ENCODE assay signal across 17 cellular contexts in the genomic region with DNA sequence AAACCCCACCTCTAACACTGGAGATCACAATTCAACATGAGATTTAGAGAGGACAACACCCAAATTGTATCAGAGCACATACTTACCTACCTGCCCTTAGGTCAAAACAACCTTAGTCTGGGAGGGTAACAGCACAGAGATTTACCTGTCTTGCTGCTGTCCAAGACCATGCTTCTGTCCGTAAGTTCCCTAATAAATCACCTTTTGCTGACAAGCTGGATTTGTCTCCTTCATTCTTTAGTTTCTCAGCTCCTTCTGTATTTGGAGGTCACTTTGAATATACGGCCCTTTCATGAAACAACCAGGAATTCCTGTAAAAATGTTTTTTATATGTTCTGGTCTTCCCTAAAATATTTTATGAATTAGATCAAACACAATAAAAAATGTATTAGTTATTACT. TPM values are rescaled to one million over a fixed set of nuclear protein-coding genes. Genes with fewer than 3 reads are reported as not detected.
DNase-seq lines count a peak whose midpoint lies in the region; ATAC-seq, FAIRE-seq and TF ChIP-seq lines count a peak whose summit lies in the region.
"Had no signal": no experiment of that assay in that cellular context is flagged by ENCODE, and none has a peak within 500 bp of the region (broad histone marks: within the 10 kb centered on the region; RNA-seq: fewer than 3 reads in every experiment).

No MANE protein-coding gene starts in this region.

- no peak overlapping the region for H2AFZ ChIP-seq in GM23338
- H2AFZ ChIP-seq in smooth muscle cell (ENCODE audit: low read depth) = no peak overlapping the region

- H3K4me3 Mint-ChIP-seq in GM23338 (peak overlapping the region; percentile 88), immature natural killer cell (peak overlapping the region; percentile 4 to 96 (median 91))

- no peak overlapping the region for H3K9ac ChIP-seq in smooth muscle cell (ENCODE audit: low read depth)

- no peaks in the 10 kb centered on the region for H3K9me3 ChIP-seq in WERI-Rb-1 (ENCODE audit: severe bottlenecking)
- no peaks in the 10 kb centered on the region for H3K9me3 ChIP-seq in smooth muscle cell (replicated peaks; ENCODE audit: low read depth)
- H3K9me3 ChIP-seq: sigmoid colon had no signal

- H3K4me3 ChIP-seq in GM23338 = peak overlapping the region; percentile 66
- no peak overlapping the region; the same call in 1 of the 2 replicates for H3K4me3 ChIP-seq in WERI-Rb-1 (ENCODE audit: low read depth, low read length)
- H3K4me3 ChIP-seq in smooth muscle cell = peak overlapping the region; percentile 95

- H3K4me1 Mint-ChIP-seq in GM23338 (peaks cover 29% of the 10 kb centered on the region), immature natural killer cell (peaks cover 30 to 41% of the 10 kb centered on the region in 2 donors)

- H3F3A ChIP-seq in GM23338 (replicated peaks; ENCODE audit: low read depth) (0 out of 2 replicates have a peak, but pooled peaks cover 9% of the 10 kb centered on the region), smooth muscle cell (ENCODE audit: low read depth) (peaks cover 10% of the 10 kb centered on the region)

- H3K27me3 Mint-ChIP-seq in GM23338 (ENCODE audit: insufficient read depth, low read depth, poor library complexity) = peaks cover 4% of the 10 kb centered on the region
- H3K27me3 Mint-ChIP-seq in immature natural killer cell (ENCODE audit: low read depth in 3 of 3) = peaks cover 6 to 15% (median 14%) of the 10 kb centered on the region in 3 donors

- H3K4me2 ChIP-seq in GM23338 (peak overlapping the region; percentile 86), smooth muscle cell (peak overlapping the region; percentile 98)

- no peak for DNase-seq in GM23338 (ENCODE audit: low spot score)
- no peak for DNase-seq in WERI-Rb-1
- DNase-seq in immature natural killer cell = no peak
- no peak for DNase-seq in smooth muscle cell (lab: John Stamatoyannopoulos, UW; ENCODE audit: unreplicated experiment)
- DNase-seq in posterior cingulate gyrus = no peak
- no peak for DNase-seq in RCC 7860 (ENCODE audit: low spot score)
- DNase-seq: activated CD4-positive, alpha-beta T cell treated with anti-CD3 and anti-CD28 coated beads, Interleukin-2, amount 50 U/mL, for 48 hours; activated naive CD8-positive, alpha-beta T cell treated with anti-CD3 and anti-CD28 coated beads, Interleukin-2, amount 50 U/mL, for 24 hours; activated T-cell treated with anti-CD3 and anti-CD28 coated beads, Interleukin-2, amount 50 U/mL, for 48 hours; AML-193; glutamatergic neuron; IMR-90; mesenchymal stem cell; sigmoid colon; stimulated activated CD4-positive, alpha-beta T cell treated with anti-CD3 and anti-CD28 coated beads, Interleukin-2, amount 100 ng/mL, for 24 hours had no signal

- H3K27me3 ChIP-seq in GM23338 (ENCODE audit: insufficient read depth) (no peaks in the 10 kb centered on the region), WERI-Rb-1 (ENCODE audit: insufficient read depth, low read depth, severe bottlenecking) (no peaks in the 10 kb centered on the region), smooth muscle cell (ENCODE audit: low read depth) (no peaks in the 10 kb centered on the region)
- H3K27me3 ChIP-seq: sigmoid colon had no signal

- H3K36me3 ChIP-seq in GM23338 (ENCODE audit: insufficient read depth) (no peaks in the 10 kb centered on the region), WERI-Rb-1 (peaks cover 4% of the 10 kb centered on the region; the same call in 1 of the 2 replicates), smooth muscle cell (ENCODE audit: low read depth) (no peaks in the 10 kb centered on the region)
- H3K36me3 ChIP-seq: sigmoid colon had no signal

- H3K27ac Mint-ChIP-seq in GM23338 = no peak overlapping the region
- H3K27ac Mint-ChIP-seq in immature natural killer cell = peak overlapping the region in 2 of 6 donors; percentile 6 to 91
- H3K27ac Mint-ChIP-seq: activated naive CD8-positive, alpha-beta T cell treated with anti-CD3 and anti-CD28 coated beads, Interleukin-2, amount 50 U/mL, for 24 hours had no signal

- ATAC-seq in GM23338 = no peak
- ATAC-seq in HG02642 (IDR thresholded peaks at IDR 0.05; ENCODE audit: poor library complexity, unreplicated experiment) = no peak
- ATAC-seq: activated naive CD8-positive, alpha-beta T cell treated with anti-CD3 and anti-CD28 coated beads, Interleukin-2, amount 50 U/mL, for 24 hours; SK-N-SH treated with all-trans-retinoic acid at 6 μM for 48 hours had no signal

- WGBS in smooth muscle cell (ENCODE audit: low lambda C conversion rate) = 65% methylated on average over 2 of the region's 2 CpGs

- intact Hi-C loops in posterior cingulate gyrus (cut with DNase I) = no loop called here

- H4K20me1 ChIP-seq in GM23338 (replicated peaks; ENCODE audit: insufficient read depth) (no peaks in the 10 kb centered on the region), smooth muscle cell (ENCODE audit: low read depth) (no peaks in the 10 kb centered on the region)

- H3K27ac ChIP-seq in GM23338 (ENCODE audit: low read depth) (no peak overlapping the region), WERI-Rb-1 (peak overlapping the region; percentile 95; the same call in 1 of the 2 replicates), smooth muscle cell (ENCODE audit: low read depth) (no peak overlapping the region)

- H3K36me3 Mint-ChIP-seq in GM23338 (ENCODE audit: low read depth) (peaks cover 10% of the 10 kb centered on the region; the same call in 1 of the 3 replicates), immature natural killer cell (no peaks in the 10 kb centered on the region)

- H3K79me2 ChIP-seq in GM23338 (replicated peaks; ENCODE audit: insufficient read depth) = peaks cover 24% of the 10 kb centered on the region
- peaks cover 15% of the 10 kb centered on the region for H3K79me2 ChIP-seq in smooth muscle cell (ENCODE audit: low read depth)

- H3K9me3 Mint-ChIP-seq in GM23338 (no peaks in the 10 kb centered on the region), immature natural killer cell (no peaks in the 10 kb centered on the region)
- H3K9me3 Mint-ChIP-seq: activated naive CD8-positive, alpha-beta T cell treated with anti-CD3 and anti-CD28 coated beads, Interleukin-2, amount 50 U/mL, for 24 hours had no signal

- no peak for FAIRE-seq in RCC 7860 (lab: Jason Lieb, UNC)

- TF ChIP-seq CTCF in GM23338 (conservative IDR thresholded peaks at IDR 0.05; ENCODE audit: low read depth in 2 of 2) (no peak), WERI-Rb-1 (IDR thresholded peaks at IDR 0.05; ENCODE audit: low read depth, low read length) (no peak), smooth muscle cell (IDR thresholded peaks at IDR 0.05; ENCODE audit: borderline replicate concordance, insufficient read depth, poor library complexity, severe bottlenecking) (no peak)

- H3K9me2 ChIP-seq in GM23338 (ENCODE audit: insufficient read depth) = 0 out of 2 replicates have a peak, but pooled peaks cover 5% of the 10 kb centered on the region

- H3K4me1 ChIP-seq in GM23338 (ENCODE audit: insufficient read depth) (peaks cover 32% of the 10 kb centered on the region), smooth muscle cell (ENCODE audit: low read depth) (peaks cover 12% of the 10 kb centered on the region)

TF ChIP-seq in GM23338, 12 proteins besides CTCF, POLR2A, EP300 and RAD21:
- TF ChIP-seq CREB1 (CRISPR knock-in tag; IDR thresholded peaks at IDR 0.05; ENCODE audit: low read depth) = no peak
- TF ChIP-seq, protein P1, sequence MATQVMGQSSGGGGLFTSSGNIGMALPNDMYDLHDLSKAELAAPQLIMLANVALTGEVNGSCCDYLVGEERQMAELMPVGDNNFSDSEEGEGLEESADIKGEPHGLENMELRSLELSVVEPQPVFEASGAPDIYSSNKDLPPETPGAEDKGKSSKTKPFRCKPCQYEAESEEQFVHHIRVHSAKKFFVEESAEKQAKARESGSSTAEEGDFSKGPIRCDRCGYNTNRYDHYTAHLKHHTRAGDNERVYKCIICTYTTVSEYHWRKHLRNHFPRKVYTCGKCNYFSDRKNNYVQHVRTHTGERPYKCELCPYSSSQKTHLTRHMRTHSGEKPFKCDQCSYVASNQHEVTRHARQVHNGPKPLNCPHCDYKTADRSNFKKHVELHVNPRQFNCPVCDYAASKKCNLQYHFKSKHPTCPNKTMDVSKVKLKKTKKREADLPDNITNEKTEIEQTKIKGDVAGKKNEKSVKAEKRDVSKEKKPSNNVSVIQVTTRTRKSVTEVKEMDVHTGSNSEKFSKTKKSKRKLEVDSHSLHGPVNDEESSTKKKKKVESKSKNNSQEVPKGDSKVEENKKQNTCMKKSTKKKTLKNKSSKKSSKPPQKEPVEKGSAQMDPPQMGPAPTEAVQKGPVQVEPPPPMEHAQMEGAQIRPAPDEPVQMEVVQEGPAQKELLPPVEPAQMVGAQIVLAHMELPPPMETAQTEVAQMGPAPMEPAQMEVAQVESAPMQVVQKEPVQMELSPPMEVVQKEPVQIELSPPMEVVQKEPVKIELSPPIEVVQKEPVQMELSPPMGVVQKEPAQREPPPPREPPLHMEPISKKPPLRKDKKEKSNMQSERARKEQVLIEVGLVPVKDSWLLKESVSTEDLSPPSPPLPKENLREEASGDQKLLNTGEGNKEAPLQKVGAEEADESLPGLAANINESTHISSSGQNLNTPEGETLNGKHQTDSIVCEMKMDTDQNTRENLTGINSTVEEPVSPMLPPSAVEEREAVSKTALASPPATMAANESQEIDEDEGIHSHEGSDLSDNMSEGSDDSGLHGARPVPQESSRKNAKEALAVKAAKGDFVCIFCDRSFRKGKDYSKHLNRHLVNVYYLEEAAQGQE (IDR thresholded peaks at IDR 0.05; ENCODE audit: unreplicated experiment) = no peak
- TF ChIP-seq, protein P2, sequence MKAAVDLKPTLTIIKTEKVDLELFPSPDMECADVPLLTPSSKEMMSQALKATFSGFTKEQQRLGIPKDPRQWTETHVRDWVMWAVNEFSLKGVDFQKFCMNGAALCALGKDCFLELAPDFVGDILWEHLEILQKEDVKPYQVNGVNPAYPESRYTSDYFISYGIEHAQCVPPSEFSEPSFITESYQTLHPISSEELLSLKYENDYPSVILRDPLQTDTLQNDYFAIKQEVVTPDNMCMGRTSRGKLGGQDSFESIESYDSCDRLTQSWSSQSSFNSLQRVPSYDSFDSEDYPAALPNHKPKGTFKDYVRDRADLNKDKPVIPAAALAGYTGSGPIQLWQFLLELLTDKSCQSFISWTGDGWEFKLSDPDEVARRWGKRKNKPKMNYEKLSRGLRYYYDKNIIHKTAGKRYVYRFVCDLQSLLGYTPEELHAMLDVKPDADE (IDR thresholded peaks at IDR 0.05) = no peak
- no peak for TF ChIP-seq ZNF331 (CRISPR knock-in tag; IDR thresholded peaks at IDR 0.05; ENCODE audit: low read depth)
- no peak for TF ChIP-seq JUNB (IDR thresholded peaks at IDR 0.05; ENCODE audit: unreplicated experiment)
- TF ChIP-seq EZH2 (IDR thresholded peaks at IDR 0.05; ENCODE audit: low read depth, unreplicated experiment) = no peak
- TF ChIP-seq POLR2AphosphoS5 (IDR thresholded peaks at IDR 0.05; ENCODE audit: low read depth) = no peak
- TF ChIP-seq EZH2phosphoT487 (IDR thresholded peaks at IDR 0.05; ENCODE audit: unreplicated experiment) = no peak
TF ChIP-seq in GM23338: peak in this region for 0.

RNA-seq across cellular contexts. Expression of a gene that starts 1.6 kb away (rescaled TPM):
- 12.1 and 12.7 TPM in 2 replicates for total RNA-seq in GM23338 (2014; rRNA removed; shearing (Covaris generic))
- 11.5 and 12.3 TPM in 2 replicates for polyA plus RNA-seq in GM23338 (2016; fragmentation: Nextera tagmentation; extraction: Ambion mirVana)
- 10 to 100 TPM in 2 of 3 donors, 1 to 10 TPM in 1; 5.5 to 18.6 (median 10.0) TPM for polyA plus RNA-seq in immature natural killer cell
- 9.3 and 12.1 TPM in 2 replicates for total RNA-seq in smooth muscle cell
- 8.6 and 9.2 TPM in 2 replicates for polyA plus RNA-seq in smooth muscle cell
